Comparison of ENCODE assay signal across 1 cellular context in the genomic region with DNA sequence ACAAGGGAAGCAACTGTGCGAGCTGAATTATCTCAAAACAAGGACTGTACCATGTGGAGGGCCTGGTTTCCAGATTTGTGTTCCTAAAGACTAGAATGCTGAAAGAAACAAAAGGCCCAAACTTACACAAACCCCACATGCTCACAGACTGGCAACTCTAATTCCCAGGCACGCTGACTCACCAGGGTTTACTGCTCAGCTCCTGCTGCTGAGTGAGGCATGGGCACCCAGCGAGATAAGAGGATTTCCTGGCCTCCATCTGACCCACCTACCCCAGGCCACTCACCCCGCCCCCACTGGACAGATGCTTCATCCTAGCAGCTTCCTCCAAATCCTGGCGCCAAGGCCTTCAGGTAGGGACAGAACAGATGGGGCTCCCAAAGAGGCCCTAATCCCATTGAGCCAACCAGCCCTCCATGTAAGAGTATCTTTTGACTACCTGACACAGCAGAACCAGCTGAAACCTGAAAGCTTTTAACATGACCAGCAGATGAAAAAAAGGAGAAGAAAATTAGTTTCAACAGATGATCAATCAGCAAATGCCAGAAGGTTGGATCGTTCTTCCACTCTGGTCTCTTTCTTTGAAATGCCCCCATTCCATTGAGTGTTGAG.
A peak's percentile ranks its signal among the peaks of the same experiment; 100 is the strongest.
TF ChIP-seq lines count a peak whose summit lies in the region.

No MANE protein-coding gene starts in this region.

TF ChIP-seq in A549, 52 proteins besides CTCF, POLR2A, EP300 and RAD21 (continued from another document):
- TF ChIP-seq, protein P1, sequence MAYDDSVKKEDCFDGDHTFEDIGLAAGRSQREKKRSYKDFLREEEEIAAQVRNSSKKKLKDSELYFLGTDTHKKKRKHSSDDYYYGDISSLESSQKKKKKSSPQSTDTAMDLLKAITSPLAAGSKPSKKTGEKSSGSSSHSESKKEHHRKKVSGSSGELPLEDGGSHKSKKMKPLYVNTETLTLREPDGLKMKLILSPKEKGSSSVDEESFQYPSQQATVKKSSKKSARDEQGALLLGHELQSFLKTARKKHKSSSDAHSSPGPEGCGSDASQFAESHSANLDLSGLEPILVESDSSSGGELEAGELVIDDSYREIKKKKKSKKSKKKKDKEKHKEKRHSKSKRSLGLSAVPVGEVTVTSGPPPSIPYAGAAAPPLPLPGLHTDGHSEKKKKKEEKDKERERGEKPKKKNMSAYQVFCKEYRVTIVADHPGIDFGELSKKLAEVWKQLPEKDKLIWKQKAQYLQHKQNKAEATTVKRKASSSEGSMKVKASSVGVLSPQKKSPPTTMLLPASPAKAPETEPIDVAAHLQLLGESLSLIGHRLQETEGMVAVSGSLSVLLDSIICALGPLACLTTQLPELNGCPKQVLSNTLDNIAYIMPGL (CRISPR knock-in tag; IDR thresholded peaks at IDR 0.05; ENCODE audit: borderline replicate concordance) = no peak
- peak; percentile 38; the same call in 1 of the 2 replicates for TF ChIP-seq FOSL2 (IDR thresholded peaks at IDR 0.05)
- peak; percentile 62 for TF ChIP-seq FOSL2 (CRISPR knock-in tag; IDR thresholded peaks at IDR 0.05)
- TF ChIP-seq, protein P2, sequence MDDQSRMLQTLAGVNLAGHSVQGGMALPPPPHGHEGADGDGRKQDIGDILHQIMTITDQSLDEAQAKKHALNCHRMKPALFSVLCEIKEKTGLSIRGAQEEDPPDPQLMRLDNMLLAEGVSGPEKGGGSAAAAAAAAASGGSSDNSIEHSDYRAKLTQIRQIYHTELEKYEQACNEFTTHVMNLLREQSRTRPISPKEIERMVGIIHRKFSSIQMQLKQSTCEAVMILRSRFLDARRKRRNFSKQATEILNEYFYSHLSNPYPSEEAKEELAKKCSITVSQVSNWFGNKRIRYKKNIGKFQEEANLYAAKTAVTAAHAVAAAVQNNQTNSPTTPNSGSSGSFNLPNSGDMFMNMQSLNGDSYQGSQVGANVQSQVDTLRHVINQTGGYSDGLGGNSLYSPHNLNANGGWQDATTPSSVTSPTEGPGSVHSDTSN (IDR thresholded peaks at IDR 0.05) = no peak
- 0 out of 3 replicates have a peak, but pooled peaks have one; percentile 10 for TF ChIP-seq SMC3 (IDR thresholded peaks at IDR 0.05)
- TF ChIP-seq FOXS1 (CRISPR knock-in tag; IDR thresholded peaks at IDR 0.05) = no peak
- TF ChIP-seq CHD4 (IDR thresholded peaks at IDR 0.05; ENCODE audit: borderline replicate concordance) = no peak
- TF ChIP-seq CEBPB (IDR thresholded peaks at IDR 0.05) = 0 out of 4 replicates have a peak, but pooled peaks of 1 of the 2 experiments have one; percentile 7
- no peak for TF ChIP-seq PHF8 (IDR thresholded peaks at IDR 0.05; ENCODE audit: borderline replicate concordance, low read depth)
